Comparison of ENCODE assay signal across 8 cellular contexts in the genomic region with DNA sequence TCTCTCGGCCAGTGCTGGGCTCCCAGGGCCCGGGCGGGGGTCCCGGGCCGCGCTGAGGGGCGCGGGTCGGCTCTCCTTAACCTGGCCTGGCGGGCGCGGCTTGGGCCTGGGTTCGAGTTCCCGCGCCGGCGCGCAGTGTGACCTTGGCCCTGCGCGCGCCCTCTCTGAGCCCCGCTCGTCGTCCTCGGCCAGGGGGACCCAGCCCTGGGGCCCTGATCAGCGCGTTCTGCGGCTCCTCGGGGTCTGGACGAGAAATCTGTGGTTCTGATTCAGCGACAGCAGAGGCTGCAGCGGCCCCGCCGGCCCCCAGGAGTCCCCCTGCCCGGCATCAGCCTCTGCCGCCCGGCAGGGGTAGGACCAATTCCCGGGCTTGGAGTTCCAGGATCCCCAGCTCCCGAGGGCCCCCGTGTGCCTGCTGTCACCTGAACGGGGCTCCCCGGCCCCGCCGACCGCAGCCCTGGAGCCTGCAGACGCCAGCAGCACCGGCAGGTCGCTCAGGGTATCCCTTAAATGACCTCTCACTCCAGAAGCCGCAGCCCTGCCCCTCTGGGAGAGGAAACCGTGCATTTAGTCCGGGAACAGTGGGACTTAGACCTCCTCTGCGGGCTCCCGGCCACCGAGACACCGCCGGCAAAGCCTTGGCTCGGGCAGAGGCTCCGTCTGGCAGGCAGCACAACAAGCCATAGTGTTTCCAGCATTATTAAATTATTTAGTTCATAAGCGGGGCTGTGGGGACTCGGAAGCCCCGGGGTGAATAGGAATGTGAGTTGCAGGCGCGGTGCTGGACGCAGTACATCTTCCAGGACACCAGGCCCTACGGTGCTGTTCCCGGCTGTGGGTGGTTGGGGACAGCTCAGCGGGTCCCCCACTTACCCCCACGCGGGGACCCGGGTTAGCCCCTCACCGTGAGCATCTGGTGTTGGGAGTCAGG. TPM values are rescaled to one million over a fixed set of nuclear protein-coding genes. Genes with fewer than 3 reads are reported as not detected.
DNase-seq lines count a peak whose midpoint lies in the region; ATAC-seq, FAIRE-seq and TF ChIP-seq lines count a peak whose summit lies in the region.

No MANE protein-coding gene starts in this region.

- no peak for FAIRE-seq in GM12892 (lab: Jason Lieb, UNC)

- peak overlapping the region; percentile 78 for H3K4me3 ChIP-seq in MG63
- H3K4me3 ChIP-seq in fibroblast of villous mesenchyme (ENCODE audit: low read depth, low read length), result peak overlapping the region; percentile 78

- H3K4me3 Mint-ChIP-seq in activated T-helper 17 cell treated with anti-CD3 and anti-CD28 coated beads, Interleukin-2, amount 50 U/mL, for 72 hours, result peak overlapping the region; percentile 78
- peak overlapping the region; percentile 83 for H3K4me3 Mint-ChIP-seq in natural killer cell treated with Interleukin-12 subunit alpha and Interleukin-12 subunit beta and Interleukin-15 and Interleukin-18, amount 100 ng/mL, for 72 hours

- peak overlapping the region; percentile 81 for H3K27ac Mint-ChIP-seq in activated T-helper 17 cell treated with anti-CD3 and anti-CD28 coated beads, Interleukin-2, amount 50 U/mL, for 72 hours
- H3K27ac Mint-ChIP-seq in natural killer cell treated with Interleukin-12 subunit alpha and Interleukin-12 subunit beta and Interleukin-15 and Interleukin-18, amount 100 ng/mL, for 72 hours, result peak overlapping the region; percentile 84 to 92

- DNase-seq in CD1c-positive myeloid dendritic cell (ENCODE audit: extremely low spot score) (peak; percentile 24), MG63 (peak; percentile 33), fibroblast of villous mesenchyme (ENCODE audit: low read depth) (peak; percentile 30), cerebellar nuclear complex (lab: John Stamatoyannopoulos, UW) (no peak), GM12892 (ENCODE audit: insufficient read length) (no peak)
- no peak for DNase-seq in natural killer cell treated with Interleukin-12 subunit alpha and Interleukin-12 subunit beta and Interleukin-15 and Interleukin-18, amount 100 ng/mL, for 72 hours (ENCODE audit: low spot score)

- H3K27me3 ChIP-seq in MG63, result no peaks in the 10 kb centered on the region

- peak; percentile 31 for TF ChIP-seq CTCF in fibroblast of villous mesenchyme (IDR thresholded peaks at IDR 0.05; ENCODE audit: insufficient read depth, low read depth, low read length)

- H3K4me1 Mint-ChIP-seq in activated T-helper 17 cell treated with anti-CD3 and anti-CD28 coated beads, Interleukin-2, amount 50 U/mL, for 72 hours, result peaks cover 48% of the 10 kb centered on the region
- H3K4me1 Mint-ChIP-seq in natural killer cell treated with Interleukin-12 subunit alpha and Interleukin-12 subunit beta and Interleukin-15 and Interleukin-18, amount 100 ng/mL, for 72 hours (ENCODE audit: low read depth in 2 of 2), result peaks cover 53 to 54% of the 10 kb centered on the region in 2 donors

- peak; percentile 7 for ATAC-seq in GM21529 (IDR thresholded peaks at IDR 0.05; ENCODE audit: unreplicated experiment)
- peak; percentile 5 for ATAC-seq in activated T-helper 17 cell treated with anti-CD3 and anti-CD28 coated beads, Interleukin-2, amount 50 U/mL, for 72 hours (replicated peaks)
- ATAC-seq in natural killer cell treated with Interleukin-12 subunit alpha and Interleukin-12 subunit beta and Interleukin-15 and Interleukin-18, amount 100 ng/mL, for 72 hours, result peak in 1 of 2 donors; percentile 37

- H3K9me3 Mint-ChIP-seq in activated T-helper 17 cell treated with anti-CD3 and anti-CD28 coated beads, Interleukin-2, amount 50 U/mL, for 72 hours, result no peaks in the 10 kb centered on the region
- H3K9me3 Mint-ChIP-seq in natural killer cell treated with Interleukin-12 subunit alpha and Interleukin-12 subunit beta and Interleukin-15 and Interleukin-18, amount 100 ng/mL, for 72 hours, result no peaks in the 10 kb centered on the region

- H3K36me3 ChIP-seq in MG63, result no peaks in the 10 kb centered on the region

- no peaks in the 10 kb centered on the region for H3K36me3 Mint-ChIP-seq in activated T-helper 17 cell treated with anti-CD3 and anti-CD28 coated beads, Interleukin-2, amount 50 U/mL, for 72 hours (ENCODE audit: low read depth)
- no peaks in the 10 kb centered on the region for H3K36me3 Mint-ChIP-seq in natural killer cell treated with Interleukin-12 subunit alpha and Interleukin-12 subunit beta and Interleukin-15 and Interleukin-18, amount 100 ng/mL, for 72 hours

- no peak for TF ChIP-seq POLR2A in GM12892 (IDR thresholded peaks at IDR 0.05; ENCODE audit: low read depth, low read length)

- no peaks in the 10 kb centered on the region for H3K27me3 Mint-ChIP-seq in activated T-helper 17 cell treated with anti-CD3 and anti-CD28 coated beads, Interleukin-2, amount 50 U/mL, for 72 hours
- H3K27me3 Mint-ChIP-seq in natural killer cell treated with Interleukin-12 subunit alpha and Interleukin-12 subunit beta and Interleukin-15 and Interleukin-18, amount 100 ng/mL, for 72 hours, result no peaks in the 10 kb centered on the region

- H3K9me3 ChIP-seq in MG63, result no peaks in the 10 kb centered on the region

RNA-seq across cellular contexts. Expression of a gene that starts 0.6 kb away (rescaled TPM):
- total RNA-seq in MG63 (2014; rRNA removed; shearing (Covaris generic); ENCODE audit: low replicate concordance), result 6.2 and 25.5 TPM in 2 replicates
- total RNA-seq in activated T-helper 17 cell treated with anti-CD3 and anti-CD28 coated beads, Interleukin-2, amount 50 U/mL, for 72 hours, result 1 to 10 TPM; 4.8 to 8.5 TPM
- total RNA-seq in fibroblast of villous mesenchyme, result 2.6 and 3.5 TPM in 2 replicates
- total RNA-seq in natural killer cell treated with Interleukin-12 subunit alpha and Interleukin-12 subunit beta and Interleukin-15 and Interleukin-18, amount 100 ng/mL, for 72 hours, result 10 to 100 TPM; 29.6 to 31.7 TPM
- 1.4 TPM for polyA plus RNA-seq in GM12892 (2012; ENCODE audit: missing spikeins)

RNA-seq across cellular contexts. Expression of a gene that starts 49.4 kb away (rescaled TPM):
- 270 and 299 TPM in 2 replicates for total RNA-seq in MG63 (2014; rRNA removed; shearing (Covaris generic); ENCODE audit: low replicate concordance)
- total RNA-seq in activated T-helper 17 cell treated with anti-CD3 and anti-CD28 coated beads, Interleukin-2, amount 50 U/mL, for 72 hours, result 100 to 1,000 TPM; 145 to 283 TPM
- 189 and 210 TPM in 2 replicates for total RNA-seq in fibroblast of villous mesenchyme
- total RNA-seq in natural killer cell treated with Interleukin-12 subunit alpha and Interleukin-12 subunit beta and Interleukin-15 and Interleukin-18, amount 100 ng/mL, for 72 hours, result 100 to 1,000 TPM; 229 to 348 TPM
- 131 TPM for polyA plus RNA-seq in GM12892 (2012; ENCODE audit: missing spikeins)

Comparison
In these comparisons a context has a peak if more than half of its experiments do, and no peak if none do; other contexts are left out.
1. DNase-seq: peak in CD1c-positive myeloid dendritic cell (single experiment), MG63 (single experiment) and fibroblast of villous mesenchyme (single experiment); none in natural killer cell treated with Interleukin-12 subunit alpha and Interleukin-12 subunit beta and Interleukin-15 and Interleukin-18, amount 100 ng/mL, for 72 hours (single experiment), cerebellar nuclear complex (0 of 2) and GM12892 (single experiment).